ENCODE assay signal across 8 cellular contexts in the genomic region with DNA sequence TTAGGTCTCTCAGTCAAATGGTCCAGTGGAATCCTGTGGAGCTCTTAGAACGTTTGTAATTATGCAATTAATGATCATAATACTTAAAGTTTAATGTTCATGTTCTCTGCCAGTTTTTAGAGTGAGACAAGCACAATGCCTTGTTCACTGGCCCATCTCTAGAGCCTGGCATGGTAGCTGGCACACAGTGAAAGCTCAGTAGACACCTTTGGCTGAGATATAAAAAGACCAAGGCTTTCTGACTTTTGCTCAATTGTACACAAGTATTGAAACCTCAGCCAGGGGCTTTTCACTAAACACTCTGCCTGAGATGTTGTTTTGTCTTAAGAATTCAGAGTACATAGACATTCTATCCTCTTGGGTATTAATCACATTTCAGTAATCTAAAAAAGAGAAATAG.
DNase-seq lines count a peak whose midpoint lies in the region; ATAC-seq and TF ChIP-seq lines count a peak whose summit lies in the region.

No MANE protein-coding gene starts in this region.

- H3K27ac Mint-ChIP-seq in Calu3 (ENCODE audit: unreplicated experiment) (peak overlapping the region; percentile 79), immature natural killer cell (peak overlapping the region in 5 of 6 donors; percentile 31 to 76 (median 60))

- no peaks in the 10 kb centered on the region for H3K9me3 ChIP-seq in heart right ventricle

- CTCF ChIA-PET in Calu3 (lab: Charles Lee), result interaction anchor here (0.6 to 0.8 kb wide), 2 partner anchors 12 to 1169 kb away, joined by 3 read pairs; no protein-coding TSS in a partner anchor

- H3K4me1 ChIP-seq in heart right ventricle, result peaks cover 5 to 40% (median 14%) of the 10 kb centered on the region in 9 donors

- DNase-seq in Calu3, result no peak
- DNase-seq in immature natural killer cell, result no peak
- no peak for DNase-seq in kidney glomerular epithelial cell (lab: John Stamatoyannopoulos, UW)
- no peak for DNase-seq in NCI-H146 (lab: John Stamatoyannopoulos, UW)
- no peak for DNase-seq in heart right ventricle

- H3K4me3 Mint-ChIP-seq in Calu3 (ENCODE audit: low read depth, unreplicated experiment) (no peak overlapping the region), immature natural killer cell (peak overlapping the region; percentile 15 to 60 (median 42))

- WGBS in heart right ventricle, 2 donors, result 19 to 43% methylated on average over 1 of the region's 1 CpG

- BruUV-seq in Calu3 (replicated peaks; lab: Mats Ljungman, UMichigan), result no TSS peak

- peaks cover 8% of the 10 kb centered on the region for H3K36me3 Mint-ChIP-seq in Calu3 (ENCODE audit: insufficient read depth, unreplicated experiment)
- H3K36me3 Mint-ChIP-seq in immature natural killer cell, result no peaks in the 10 kb centered on the region

- no peak for TF ChIP-seq CTCF in Calu3 (IDR thresholded peaks at IDR 0.05; ENCODE audit: unreplicated experiment)
- no peak for TF ChIP-seq CTCF in heart right ventricle (IDR thresholded peaks at IDR 0.05)

- no peaks in the 10 kb centered on the region for H3K9me3 Mint-ChIP-seq in Calu3 (ENCODE audit: low read depth, unreplicated experiment)
- H3K9me3 Mint-ChIP-seq in immature natural killer cell, result no peaks in the 10 kb centered on the region

- H3K4me3 ChIP-seq in heart right ventricle, result no peak overlapping the region

- H3K36me3 ChIP-seq in heart right ventricle, result no peaks in the 10 kb centered on the region

- ATAC-seq in GM21367 (IDR thresholded peaks at IDR 0.05; ENCODE audit: unreplicated experiment) (peak; percentile 44), HG03565 (IDR thresholded peaks at IDR 0.05; ENCODE audit: unreplicated experiment) (peak; percentile 23), GM19467 (IDR thresholded peaks at IDR 0.05; ENCODE audit: unreplicated experiment) (no peak), heart right ventricle (no peak)

- H3K27me3 Mint-ChIP-seq in Calu3 (ENCODE audit: unreplicated experiment) (no peaks in the 10 kb centered on the region), immature natural killer cell (ENCODE audit: low read depth in 3 of 3) (peaks cover 1 to 5% (median 3%) of the 10 kb centered on the region in 3 donors)

- H3K27me3 ChIP-seq in heart right ventricle, result peaks cover 0 to under 1% (median 0%) of the 10 kb centered on the region in 7 donors

- H3K27ac ChIP-seq in heart right ventricle, result peak overlapping the region in 2 of 10 donors; percentile 4 to 70

- H3K4me1 Mint-ChIP-seq in Calu3 (ENCODE audit: low read depth, unreplicated experiment) (peaks cover 58% of the 10 kb centered on the region), immature natural killer cell (peaks cover 28 to 30% of the 10 kb centered on the region in 2 donors)

- intact Hi-C loops in Calu3 (cut with micrococcal nuclease; ENCODE audit: unreplicated experiment) (no loop called here), heart right ventricle (cut with DNase I) (no loop called here)

Comparison
In these comparisons a context has a peak if more than half of its experiments do, and no peak if none do; other contexts are left out.
1. ATAC-seq: peak in GM21367 (single experiment) and HG03565 (single experiment); none in GM19467 (single experiment) and heart right ventricle (0 of 8).